ENCODE assay signal across 13 cellular contexts in the genomic region with DNA sequence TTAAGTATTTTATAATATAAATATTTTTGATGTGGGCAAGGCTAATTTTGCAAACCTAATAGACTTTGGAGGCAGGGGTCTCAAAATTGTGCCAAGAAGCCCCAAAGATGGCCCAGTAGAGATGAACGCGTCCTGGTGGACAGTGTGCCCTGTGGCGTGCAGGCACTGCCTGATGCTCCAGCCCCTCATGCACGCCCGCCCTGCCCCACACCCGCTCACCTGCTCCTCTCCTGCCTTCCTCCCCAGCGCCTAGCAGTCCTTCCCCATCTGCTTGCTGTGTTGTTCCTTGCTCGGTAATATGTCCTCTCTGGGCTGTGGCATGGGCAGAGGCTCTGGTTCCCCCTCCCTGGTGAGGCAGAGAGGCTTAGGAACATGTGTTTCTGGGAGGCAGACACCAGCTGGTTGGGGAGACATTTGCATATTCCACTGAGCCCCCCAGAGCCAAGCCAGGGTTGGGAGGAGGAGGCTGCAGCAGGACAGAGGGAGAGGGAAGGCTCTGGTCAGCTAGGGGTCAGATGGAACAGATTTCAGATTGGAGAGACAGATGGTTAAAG. TPM values are rescaled to one million over a fixed set of nuclear protein-coding genes. Genes with fewer than 3 reads are reported as not detected.
DNase-seq lines count a peak whose midpoint lies in the region; TF ChIP-seq lines count a peak whose summit lies in the region.
"Had no signal": no experiment of that assay in that cellular context is flagged by ENCODE, and none has a peak within 500 bp of the region (broad histone marks: within the 10 kb centered on the region; RNA-seq: fewer than 3 reads in every experiment).

No MANE protein-coding gene starts in this region.

- H3K27me3 Mint-ChIP-seq in glutamatergic neuron (ENCODE audit: unreplicated experiment), result peaks cover 14% of the 10 kb centered on the region

- H3K27ac Mint-ChIP-seq in glutamatergic neuron (ENCODE audit: unreplicated experiment), result peak overlapping the region; percentile 99
- H3K27ac Mint-ChIP-seq: CD8-positive, alpha-beta memory T cell had no signal

- H3K9me3 Mint-ChIP-seq in glutamatergic neuron (ENCODE audit: unreplicated experiment), result peaks cover 30% of the 10 kb centered on the region

- no peak for TF ChIP-seq CTCF in glutamatergic neuron (IDR thresholded peaks at IDR 0.05; ENCODE audit: partially characterized antibody, unreplicated experiment)

- H3K4me1 Mint-ChIP-seq in glutamatergic neuron (ENCODE audit: low read depth, unreplicated experiment), result peaks cover 39% of the 10 kb centered on the region
- H3K4me1 Mint-ChIP-seq: CD8-positive, alpha-beta memory T cell had no signal

- H3K36me3 Mint-ChIP-seq in glutamatergic neuron (ENCODE audit: unreplicated experiment), result no peaks in the 10 kb centered on the region
- H3K36me3 Mint-ChIP-seq: CD8-positive, alpha-beta memory T cell had no signal

- peak; percentile 52 for DNase-seq in NCI-H82 (lab: John Stamatoyannopoulos, UW)
- DNase-seq in NCI-H82 treated with DMSO at 0.1 percent for 48 hours (lab: John Stamatoyannopoulos, UW; ENCODE audit: unreplicated experiment), result no peak
- DNase-seq in NCI-H524 treated with DMSO at 0.1 percent for 48 hours (lab: John Stamatoyannopoulos, UW), result peak; percentile 70
- DNase-seq in glutamatergic neuron, result peak; percentile 70
- no peak for DNase-seq in NOMO-1 treated with DMSO at 0.1 percent for 48 hours (lab: John Stamatoyannopoulos, UW; ENCODE audit: unreplicated experiment)
- no peak for DNase-seq in SKM-1 treated with dmso at 0.1 percent for 144 hours (lab: John Stamatoyannopoulos, UW; ENCODE audit: unreplicated experiment)
- DNase-seq in amygdala (lab: John Stamatoyannopoulos, UW), result no peak
- DNase-seq: 8988T; AML-193; Caco-2; CD8-positive, alpha-beta memory T cell; DMS79; GOT3 had no signal

- H3K4me3 Mint-ChIP-seq in glutamatergic neuron (ENCODE audit: unreplicated experiment), result peak overlapping the region; percentile 63
- H3K4me3 Mint-ChIP-seq: CD8-positive, alpha-beta memory T cell had no signal

RNA-seq across cellular contexts. Expression of gene GPATCH2L, which starts 46.8 kb away (rescaled TPM):
- total RNA-seq in glutamatergic neuron (ENCODE audit: unreplicated experiment), result 115 TPM

Comparison
In these comparisons a context has a peak if more than half of its experiments do, and no peak if none do; other contexts are left out.
1. DNase-seq: peak in NCI-H82 (single experiment), NCI-H524 treated with DMSO at 0.1 percent for 48 hours (single experiment) and glutamatergic neuron (single experiment); none in NCI-H82 treated with DMSO at 0.1 percent for 48 hours (single experiment), NOMO-1 treated with DMSO at 0.1 percent for 48 hours (single experiment), SKM-1 treated with dmso at 0.1 percent for 144 hours (single experiment) and amygdala (0 of 56).